ENCODE assay signal across 16 cellular contexts in the genomic region with DNA sequence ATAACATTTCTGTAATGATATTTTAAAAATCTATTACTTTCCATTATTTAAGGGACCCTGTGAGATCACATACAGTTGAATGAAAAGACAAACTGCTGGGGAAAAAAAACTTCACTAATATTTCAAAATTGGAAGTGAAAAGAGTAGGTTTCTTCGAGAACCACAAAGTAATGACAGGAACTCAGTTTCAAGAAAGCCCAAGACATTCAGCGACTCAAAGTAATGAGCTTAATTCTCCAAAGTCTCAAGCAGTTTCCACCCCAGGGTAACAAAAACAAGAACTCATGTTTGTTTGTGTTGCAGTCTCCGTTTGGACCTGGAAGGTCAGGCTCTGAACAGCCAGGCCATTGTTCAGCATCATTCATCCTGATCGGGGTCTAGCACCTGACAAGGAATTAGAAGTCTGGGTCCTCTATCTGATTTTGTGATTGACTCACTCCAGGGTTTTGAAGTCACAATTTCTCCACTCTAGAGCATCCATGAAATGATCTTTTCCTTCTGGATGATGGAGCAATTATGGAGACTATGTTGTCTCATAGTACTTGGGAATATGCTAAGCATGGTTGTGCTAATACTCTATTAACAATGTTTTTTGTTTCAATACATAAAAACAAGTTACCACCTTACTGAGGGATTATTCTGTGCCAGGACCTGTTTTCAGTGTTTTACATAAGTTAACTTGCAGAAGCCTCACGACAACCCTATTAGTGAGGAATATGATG.
A peak's percentile ranks its signal among the peaks of the same experiment; 100 is the strongest.
DNase-seq lines count a peak whose midpoint lies in the region; ATAC-seq, FAIRE-seq and TF ChIP-seq lines count a peak whose summit lies in the region.
"Had no signal": no experiment of that assay in that cellular context is flagged by ENCODE, and none has a peak within 500 bp of the region (broad histone marks: within the 10 kb centered on the region; RNA-seq: fewer than 3 reads in every experiment).

No MANE protein-coding gene starts in this region.

- no peaks in the 10 kb centered on the region for H3K36me3 ChIP-seq in OCI-LY3 (replicated peaks; ENCODE audit: low read depth, low read length)

- CTCF ChIA-PET in RWPE1 (lab: Yijun Ruan, JAX): no interaction called here

- H2AFZ ChIP-seq in OCI-LY3 (ENCODE audit: low read depth, low read length): no peak overlapping the region

- no peaks in the 10 kb centered on the region for H3K27me3 ChIP-seq in OCI-LY3 (ENCODE audit: low read depth, low read length)

- in situ Hi-C loops in Caki2 (cut with HindIII; ENCODE audit: low pct_unique_long_range_greater_than_20kb, low sequenced_read_pairs): no loop called here

- peak; percentile 10 for DNase-seq in Caki2 (ENCODE audit: low read depth)
- peak; percentile 28 for DNase-seq in kidney tubule cell (ENCODE audit: low spot score)
- no peak for DNase-seq in GM12891 (ENCODE audit: insufficient read length, low spot score)
- no peak for DNase-seq in left colon
- DNase-seq in middle frontal gyrus (ENCODE audit: extremely low spot score, low spot score): no peak
- no peak for DNase-seq in RWPE1 (ENCODE audit: low spot score)
- DNase-seq: CD8-positive, alpha-beta T cell; COR-L47; DND-41; GF-D8; HCEC 1CT had no signal

- H3K4me3 ChIP-seq in OCI-LY3 (ENCODE audit: low read length): peak overlapping the region; percentile 22; the same call in 1 of the 2 replicates

- no peaks in the 10 kb centered on the region for H3K79me2 ChIP-seq in OCI-LY3 (ENCODE audit: low read length)

- peaks cover 28% of the 10 kb centered on the region for H3K4me1 ChIP-seq in OCI-LY3 (ENCODE audit: low read length)

- H3K27ac ChIP-seq in OCI-LY3 (ENCODE audit: low read length): no peak overlapping the region
- no peak overlapping the region for H3K27ac ChIP-seq in RWPE1
- H3K27ac ChIP-seq: 22Rv1 had no signal

- H3K9me3 ChIP-seq in OCI-LY3 (ENCODE audit: insufficient read depth, low read length): no peaks in the 10 kb centered on the region

- intact Hi-C loops in left colon (cut with DNase I, micrococcal nuclease): no loop called here

- H3K9ac ChIP-seq in OCI-LY3 (ENCODE audit: low read length): no peak overlapping the region

- no peak for FAIRE-seq in GM12891 (lab: Jason Lieb, UNC)
- FAIRE-seq: GM18507, HepG2 had no signal

- H3K4me2 ChIP-seq in OCI-LY3 (ENCODE audit: low read length): peak overlapping the region; percentile 50

- H4K20me1 ChIP-seq in OCI-LY3 (ENCODE audit: insufficient read depth, low read length): no peaks in the 10 kb centered on the region

- POLR2A ChIA-PET in RWPE1 (lab: Yijun Ruan, JAX; ENCODE audit: low non-redundant PET): no interaction called here

- ATAC-seq in HG03025 (IDR thresholded peaks at IDR 0.05; ENCODE audit: low FRiP score, unreplicated experiment) (peak; percentile 74), left colon (no peak)
- ATAC-seq: CD8-positive, alpha-beta T cell; HepG2 had no signal

- TF ChIP-seq POLR2A in GM12891 (IDR thresholded peaks at IDR 0.05; ENCODE audit: low read depth, low read length): no peak

- TF ChIP-seq CTCF in OCI-LY3 (IDR thresholded peaks at IDR 0.05; ENCODE audit: low read depth, low read length) (no peak), RWPE1 (conservative IDR thresholded peaks at IDR 0.05; ENCODE audit: low read depth) (no peak)

TF ChIP-seq in GM12891, 5 proteins besides CTCF, POLR2A, EP300 and RAD21:
- TF ChIP-seq POU2F2 (IDR thresholded peaks at IDR 0.05; ENCODE audit: low read depth, low read length) (no peak), POLR2AphosphoS5 (IDR thresholded peaks at IDR 0.05; ENCODE audit: low read depth, low read length) (no peak), TAF1 (IDR thresholded peaks at IDR 0.05; ENCODE audit: low read depth, low read length) (no peak), SPI1 (IDR thresholded peaks at IDR 0.05; ENCODE audit: low read depth, low read length) (no peak), PAX5 (IDR thresholded peaks at IDR 0.05; ENCODE audit: insufficient read depth, low read length, severe bottlenecking) (no peak)
TF ChIP-seq in GM12891: peak in this region for 0.

Comparison
In these comparisons a context has a peak if more than half of its experiments do, and no peak if none do; other contexts are left out.
1. DNase-seq: peak in Caki2 (single experiment) and kidney tubule cell (single experiment); none in GM12891 (single experiment), left colon (0 of 2), middle frontal gyrus (single experiment) and RWPE1 (single experiment).